ENCODE assay signal across 16 cellular contexts in genomic region chr5:136674178-136674577, GRCh38.
"Had no signal": no experiment of that assay in that cellular context is flagged by ENCODE, and none has a peak within 500 bp of the region (broad histone marks: within the 10 kb centered on the region; RNA-seq: fewer than 3 reads in every experiment).

No MANE protein-coding gene starts in this region.

- DNase-seq: activated CD4-positive, alpha-beta T cell treated with anti-CD3 and anti-CD28 coated beads, Interleukin-2, amount 10 ng/mL, durations not matched to agents 24 days and 14 days; activated CD4-positive, CD25-positive, alpha-beta regulatory T cell; activated CD8-positive, alpha-beta T cell treated with anti-CD3 and anti-CD28 coated beads for 36 hours; activated naive CD4-positive, alpha-beta T cell treated with Interleukin-2 at 50 U/mL for 16 hours; activated naive CD8-positive, alpha-beta T cell treated with anti-CD3 and anti-CD28 coated beads, Interleukin-2, amount 10 ng/mL, durations not matched to agents 7 days and 5 days; activated T-cell treated with anti-CD3 and anti-CD28 coated beads, Interleukin-2, amount 50 U/mL, for 24 hours; amygdala; caudate nucleus; hippocampal formation; islet precursor cell; left colon; stimulated activated CD4-positive, alpha-beta T cell treated with anti-CD3 and anti-CD28 coated beads, Interleukin-4, amount 100 ng/mL, for 24 hours; testis had no signal

- H3K9me3 ChIP-seq: testis had no signal

- ATAC-seq: activated CD8-positive, alpha-beta T cell treated with anti-CD3 and anti-CD28 coated beads for 36 hours; left colon; stimulated activated effector memory CD8-positive, alpha-beta T cell treated with anti-CD3 and anti-CD28 coated beads, Interleukin-12 subunit alpha, Interleukin-12 subunit beta, amount 100 ng/mL, for 72 hours had no signal

- H3K4me3 ChIP-seq: lung, smooth muscle cell, testis had no signal

- H3K27ac ChIP-seq: testis had no signal

- H3K4me2 ChIP-seq: smooth muscle cell had no signal

- H3K27me3 ChIP-seq: testis had no signal

- H3K4me1 ChIP-seq: testis had no signal
